ENCODE assay signal across 8 cellular contexts in the genomic region with DNA sequence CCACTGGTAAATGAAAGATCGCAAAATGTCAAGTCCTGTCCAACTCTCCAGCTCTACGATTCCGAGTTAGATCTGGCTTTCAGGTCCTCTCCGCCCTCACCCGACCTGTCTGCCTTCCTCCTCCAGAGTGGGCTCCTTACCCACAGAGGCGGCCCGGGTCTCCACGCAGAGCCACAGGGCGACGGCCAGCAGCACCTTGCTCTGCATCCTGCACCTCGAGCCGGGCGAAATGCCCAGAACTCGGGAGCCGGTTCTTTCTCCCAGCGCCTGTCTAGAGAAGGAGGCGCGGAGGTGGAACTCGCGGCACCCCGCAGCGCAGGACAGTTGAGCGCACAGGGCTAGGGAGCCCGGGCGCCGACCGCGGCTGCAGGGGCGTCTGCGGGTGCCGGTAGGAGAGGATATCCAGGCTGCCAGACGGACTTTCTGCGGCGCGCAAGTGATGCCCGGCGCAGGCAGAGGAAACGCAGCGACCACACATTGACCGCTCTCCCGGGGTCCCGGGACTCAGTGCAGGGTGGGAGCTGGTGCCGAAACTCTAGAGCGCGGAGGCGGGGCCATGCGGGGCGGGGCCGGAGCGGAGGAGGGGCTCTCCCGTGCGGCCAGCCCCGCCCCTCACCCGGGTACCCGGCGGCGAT. TPM values are rescaled to one million over a fixed set of nuclear protein-coding genes. Genes with fewer than 3 reads are reported as not detected.
DNase-seq lines count a peak whose midpoint lies in the region; ATAC-seq and TF ChIP-seq lines count a peak whose summit lies in the region.

A gene (minus strand): TSS at position 509 of the 635 bp plus-strand sequence. CDS start 302 bp downstream, at position 207.

- peaks cover 0 to 2% of the 10 kb centered on the region in 2 donors for H3K9me3 Mint-ChIP-seq in stimulated activated naive B cell treated with anti-CD40 and anti-IgM and Interleukin-4, amounts not matched to agents 10 μg/mL and 1 μg/mL and 100 μg/mL, for 72 hours

- H3K27ac ChIP-seq in ectodermal cell (ENCODE audit: insufficient read depth, low read depth, low read length, poor library complexity, severe bottlenecking) = no peak within 1 kb of the TSS
- H3K27ac ChIP-seq in uterus = peak within 1 kb of the TSS; percentile 57 to 86

- 0% methylated on average over 57 of the region's 57 CpGs for WGBS in ectodermal cell, 2 experiments

- H3K27me3 ChIP-seq in ectodermal cell (ENCODE audit: control insufficient read depth, insufficient read depth, low read length, poor library complexity, severe bottlenecking) (peaks cover 35% of the 10 kb centered on the region), uterus (no peaks in the 10 kb centered on the region)

- peak; percentile 19 for DNase-seq in stimulated activated CD4-positive, alpha-beta T cell treated with anti-CD3 and anti-CD28 coated beads, Interleukin-15, amount 100 ng/mL, for 24 hours
- no peak for DNase-seq in stimulated activated CD4-positive, alpha-beta T cell treated with anti-CD3 and anti-CD28 coated beads, Interleukin-4, amount 100 ng/mL, for 24 hours
- DNase-seq in mesenteric fat pad (ENCODE audit: low spot score) (no peak), uterus (peak; percentile 65 to 76)
- DNase-seq in central memory CD4-positive, alpha-beta T cell = no peak
- no peak for DNase-seq in stimulated activated naive B cell treated with anti-CD40 and anti-IgM and Interleukin-4, amounts not matched to agents 10 μg/mL and 1 μg/mL and 100 μg/mL, for 72 hours

- TF ChIP-seq CTCF in uterus (IDR thresholded peaks at IDR 0.05) = no peak

- H3K4me3 Mint-ChIP-seq in stimulated activated naive B cell treated with anti-CD40 and anti-IgM and Interleukin-4, amounts not matched to agents 10 μg/mL and 1 μg/mL and 100 μg/mL, for 72 hours = peak within 1 kb of the TSS in 1 of 2 donors; percentile 61

- intact Hi-C loops in uterus (cut with DNase I; ENCODE audit: low total_unique reads) = no loop called here

- H3K36me3 ChIP-seq in ectodermal cell (ENCODE audit: control insufficient read depth, insufficient read depth, low read length) = no peaks in the 10 kb centered on the region
- H3K36me3 ChIP-seq in uterus = no peaks in the 10 kb centered on the region

- peaks cover 29 to 42% of the 10 kb centered on the region in 2 donors for H3K27me3 Mint-ChIP-seq in stimulated activated naive B cell treated with anti-CD40 and anti-IgM and Interleukin-4, amounts not matched to agents 10 μg/mL and 1 μg/mL and 100 μg/mL, for 72 hours

- no peak within 1 kb of the TSS for H3K27ac Mint-ChIP-seq in stimulated activated naive B cell treated with anti-CD40 and anti-IgM and Interleukin-4, amounts not matched to agents 10 μg/mL and 1 μg/mL and 100 μg/mL, for 72 hours

- TF ChIP-seq POLR2A in uterus (IDR thresholded peaks at IDR 0.05) = peak; percentile 83 to 87

- peaks cover 0 to 2% of the 10 kb centered on the region in 2 donors for H3K36me3 Mint-ChIP-seq in stimulated activated naive B cell treated with anti-CD40 and anti-IgM and Interleukin-4, amounts not matched to agents 10 μg/mL and 1 μg/mL and 100 μg/mL, for 72 hours

- H3K9me3 ChIP-seq in ectodermal cell (ENCODE audit: control insufficient read depth, low read length) = no peaks in the 10 kb centered on the region
- no peaks in the 10 kb centered on the region for H3K9me3 ChIP-seq in uterus

- H3K4me1 ChIP-seq in ectodermal cell (ENCODE audit: control insufficient read depth, insufficient read depth, low read length) = no peaks in the 10 kb centered on the region
- H3K4me1 ChIP-seq in uterus = no peaks in the 10 kb centered on the region

- no peak for ATAC-seq in stimulated activated naive B cell treated with anti-CD40 and anti-IgM and Interleukin-4, amounts not matched to agents 10 μg/mL and 1 μg/mL and 100 μg/mL, for 72 hours (replicated peaks)
- ATAC-seq in HG02588 (IDR thresholded peaks at IDR 0.05; ENCODE audit: unreplicated experiment) = no peak

- H3K4me1 Mint-ChIP-seq in stimulated activated naive B cell treated with anti-CD40 and anti-IgM and Interleukin-4, amounts not matched to agents 10 μg/mL and 1 μg/mL and 100 μg/mL, for 72 hours = no peaks in the 10 kb centered on the region

- peak within 1 kb of the TSS; percentile 69 for H3K4me3 ChIP-seq in ectodermal cell (ENCODE audit: insufficient read depth, low read depth, low read length)
- peak within 1 kb of the TSS; percentile 54 to 96 for H3K4me3 ChIP-seq in uterus

RNA-seq across cellular contexts. Expression of the gene that starts here (rescaled TPM):
- 18.2 TPM for polyA plus RNA-seq in ectodermal cell (2013, experiment 1 of 4)
- 17.3 TPM for polyA plus RNA-seq in ectodermal cell (2013, experiment 2 of 4)
- 10.4 TPM for polyA plus RNA-seq in ectodermal cell (2013, experiment 3 of 4)
- 9.7 TPM for polyA plus RNA-seq in ectodermal cell (2013, experiment 4 of 4)
- total RNA-seq in mesenteric fat pad (37.4 TPM), uterus (100 to 1,000 TPM; 101 to 218 (median 117) TPM)

Comparison
In these comparisons a context has a peak if more than half of its experiments do, and no peak if none do; other contexts are left out.
1. DNase-seq: peak in stimulated activated CD4-positive, alpha-beta T cell treated with anti-CD3 and anti-CD28 coated beads, Interleukin-15, amount 100 ng/mL, for 24 hours (single experiment) and uterus (2 of 2); none in stimulated activated CD4-positive, alpha-beta T cell treated with anti-CD3 and anti-CD28 coated beads, Interleukin-4, amount 100 ng/mL, for 24 hours (single experiment), mesenteric fat pad (single experiment), central memory CD4-positive, alpha-beta T cell (single experiment) and stimulated activated naive B cell treated with anti-CD40 and anti-IgM and Interleukin-4, amounts not matched to agents 10 μg/mL and 1 μg/mL and 100 μg/mL, for 72 hours (single experiment).